1 cellular context compared by ENCODE assay signal in genomic region chr10:71974489-71975011, GRCh38.
TF ChIP-seq lines count a peak whose summit lies in the region.

No MANE protein-coding gene starts in this region.

TF ChIP-seq in K562, 482 proteins besides CTCF, POLR2A, EP300 and RAD21 (continued from another document):
- TF ChIP-seq PTTG1 (tag; IDR thresholded peaks at IDR 0.05; ENCODE audit: low read depth): no peak
- TF ChIP-seq ZNF398 (CRISPR knock-in tag; IDR thresholded peaks at IDR 0.05): no peak
- TF ChIP-seq SREBF2 (CRISPR knock-in tag; IDR thresholded peaks at IDR 0.05): no peak
- peak; percentile 32; the same call in 1 of the 2 replicates for TF ChIP-seq ATF7 (IDR thresholded peaks at IDR 0.05)
- no peak for TF ChIP-seq C11orf30 (IDR thresholded peaks at IDR 0.05; ENCODE audit: low read depth)
- no peak for TF ChIP-seq SAFB (IDR thresholded peaks at IDR 0.05; ENCODE audit: borderline replicate concordance, low read depth, low read length)
- no peak for TF ChIP-seq MTA2 (IDR thresholded peaks at IDR 0.05; ENCODE audit: low read depth)
- no peak for TF ChIP-seq TEAD1 (CRISPR knock-in tag; IDR thresholded peaks at IDR 0.05)
- no peak for TF ChIP-seq CUX1 (CRISPR knock-in tag; IDR thresholded peaks at IDR 0.05)
- no peak for TF ChIP-seq CBFA2T2 (conservative IDR thresholded peaks at IDR 0.05)
- TF ChIP-seq ZNF384 (IDR thresholded peaks at IDR 0.05; ENCODE audit: low read depth, low read length): no peak
- TF ChIP-seq ILF3 (IDR thresholded peaks at IDR 0.05; ENCODE audit: borderline replicate concordance): no peak
- no peak for TF ChIP-seq GMEB1 (CRISPR knock-in tag; IDR thresholded peaks at IDR 0.05)
- TF ChIP-seq E2F8 (IDR thresholded peaks at IDR 0.05; ENCODE audit: low read depth, partially characterized antibody): no peak
- no peak for TF ChIP-seq POLR3A (IDR thresholded peaks at IDR 0.05; ENCODE audit: borderline replicate concordance, extremely low read depth, insufficient read depth, insufficient read length)
- no peak for TF ChIP-seq MLX (CRISPR knock-in tag; conservative IDR thresholded peaks at IDR 0.05)
- no peak for TF ChIP-seq ATF2 (CRISPR knock-in tag; IDR thresholded peaks at IDR 0.05)
- TF ChIP-seq ATF1 (CRISPR knock-in tag; IDR thresholded peaks at IDR 0.05): no peak
- TF ChIP-seq ATF1 (tag; IDR thresholded peaks at IDR 0.05): 0 out of 2 replicates have a peak, but pooled peaks have one; percentile 31
- TF ChIP-seq RCOR1 (IDR thresholded peaks at IDR 0.05; ENCODE audit: borderline replicate concordance in 1 of 2, low read depth in 2 of 2, low read length in 2 of 2): no peak
- no peak for TF ChIP-seq GTF2B (IDR thresholded peaks at IDR 0.05; ENCODE audit: extremely low read depth, insufficient read length)
- no peak for TF ChIP-seq CREB1 (IDR thresholded peaks at IDR 0.05)
- TF ChIP-seq CREB1 (CRISPR knock-in tag; IDR thresholded peaks at IDR 0.05): peak; percentile 30; the same call in 1 of the 2 replicates
- TF ChIP-seq ZNF79 (CRISPR knock-in tag; IDR thresholded peaks at IDR 0.05; ENCODE audit: low read depth): no peak
- TF ChIP-seq HDAC1 (IDR thresholded peaks at IDR 0.05): no peak
- TF ChIP-seq BMI1 (IDR thresholded peaks at IDR 0.05; ENCODE audit: low read length): no peak
